Comparison of ENCODE assay signal across 10 cellular contexts in the genomic region with DNA sequence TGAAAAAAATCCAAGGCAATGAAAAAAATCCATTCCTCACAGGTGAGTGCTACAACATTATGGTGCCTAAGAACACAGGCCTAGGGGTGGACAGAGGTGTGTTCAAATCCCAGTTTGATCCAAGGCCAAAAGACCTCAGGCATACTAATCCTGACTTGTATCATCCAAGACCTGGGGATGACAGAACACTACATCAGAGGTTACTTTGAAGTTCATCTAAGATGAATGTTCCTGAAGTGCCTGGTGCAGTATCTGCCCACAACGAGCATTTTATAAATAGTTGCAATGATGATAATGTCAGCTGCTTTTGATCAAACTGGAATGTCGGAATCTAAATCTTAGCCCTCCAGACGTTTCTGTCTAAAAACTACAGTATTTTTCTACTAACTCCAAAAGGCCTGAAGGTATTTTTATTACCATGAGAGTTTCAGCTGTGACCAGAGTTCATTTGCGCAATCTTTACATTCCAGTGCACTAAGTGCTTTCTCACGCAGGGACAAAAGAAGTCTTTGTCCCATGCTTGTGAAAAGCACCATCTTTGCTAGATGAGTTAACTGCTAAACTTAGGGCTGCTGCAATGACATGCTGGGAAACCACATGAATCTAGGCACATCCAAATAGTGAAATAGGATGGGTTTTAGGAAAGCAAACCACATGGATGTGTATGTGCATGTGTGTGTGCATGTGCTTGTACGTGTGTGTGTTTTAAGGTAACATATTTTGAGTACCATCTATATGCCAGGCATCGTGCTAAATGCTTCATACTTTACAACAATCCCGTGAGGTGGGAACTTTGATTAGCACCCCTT. TPM values are rescaled to one million over a fixed set of nuclear protein-coding genes. Genes with fewer than 3 reads are reported as not detected.
DNase-seq lines count a peak whose midpoint lies in the region; ATAC-seq and TF ChIP-seq lines count a peak whose summit lies in the region.
"Had no signal": no experiment of that assay in that cellular context is flagged by ENCODE, and none has a peak within 500 bp of the region (broad histone marks: within the 10 kb centered on the region; RNA-seq: fewer than 3 reads in every experiment).

No MANE protein-coding gene starts in this region.

- TF ChIP-seq CTCF in HCT116 (IDR thresholded peaks at IDR 0.05 in 2 of 3, conservative IDR thresholded peaks at IDR 0.05 in 1 of 3; ENCODE audit: borderline replicate concordance in 1 of 3, insufficient read depth in 1 of 3, low read depth in 2 of 3, low read length in 2 of 3) (no peak), heart right ventricle (IDR thresholded peaks at IDR 0.05) (no peak), gastroesophageal sphincter (IDR thresholded peaks at IDR 0.05) (no peak)

- POLR2A ChIA-PET in HCT116 (lab: Charles Lee): no interaction called here

- H3K36me3 ChIP-seq in HCT116 (ENCODE audit: control insufficient read depth in 1 of 2, insufficient read depth in 2 of 2, low read length in 2 of 2) (peaks cover 23 to 58% of the 10 kb centered on the region in 2 experiments), adipocyte (ENCODE audit: control insufficient read depth, insufficient read depth, low read length, severe bottlenecking) (peaks cover 87% of the 10 kb centered on the region), heart right ventricle (peaks cover 0 to 98% (median 18%) of the 10 kb centered on the region in 9 donors), gastroesophageal sphincter (peaks cover 3 to 71% of the 10 kb centered on the region in 2 donors)

- H3K4me2 ChIP-seq in HCT116 (ENCODE audit: low read length): peak overlapping the region; percentile 54

- no peak overlapping the region for H3K4me3 ChIP-seq in HCT116 (replicated peaks in 1 of 2; ENCODE audit: low read depth in 1 of 2, low read length in 2 of 2)
- H3K4me3 ChIP-seq in adipocyte (ENCODE audit: low read length): peak overlapping the region; percentile 18
- no peak overlapping the region for H3K4me3 ChIP-seq in heart right ventricle
- no peak overlapping the region for H3K4me3 ChIP-seq in skin epidermis
- H3K4me3 ChIP-seq in gastroesophageal sphincter: no peak overlapping the region
- H3K4me3 ChIP-seq: GM12878 had no signal

- peaks cover 99% of the 10 kb centered on the region for H3K79me2 ChIP-seq in HCT116 (ENCODE audit: insufficient read depth, low read length)

- ATAC-seq in HCT116 (peak; percentile 73), heart right ventricle (peak in 6 of 8 donors; percentile 41 to 84 (median 53)), gastroesophageal sphincter (no peak)
- ATAC-seq: GM12878 had no signal

- H3K9me2 ChIP-seq in HCT116 (ENCODE audit: insufficient read depth): no peaks in the 10 kb centered on the region

- no peak overlapping the region for H2AFZ ChIP-seq in HCT116 (ENCODE audit: low read depth, low read length, poor library complexity, severe bottlenecking)

- intact Hi-C loops in HCT116 (cut with micrococcal nuclease) (no loop called here), heart right ventricle (cut with DNase I) (no loop called here)

- RAD21 ChIA-PET in HCT116 (lab: Charles Lee; ENCODE audit: low non-redundant PET in 1 of 2, low total read pairs in 2 of 2, uncharacterized antibody in 2 of 2, unreplicated experiment in 2 of 2): no interaction called here

- no TSS peak for BruUV-seq in HCT116 (replicated peaks; lab: Mats Ljungman, UMichigan)

- H3K4me1 ChIP-seq in HCT116 (ENCODE audit: control insufficient read depth in 1 of 2, insufficient read depth in 2 of 2, low read length in 2 of 2): peaks cover 87 to 99% of the 10 kb centered on the region in 2 experiments
- peaks cover 95% of the 10 kb centered on the region for H3K4me1 ChIP-seq in adipocyte (ENCODE audit: control insufficient read depth, insufficient read depth, low read length)
- H3K4me1 ChIP-seq in heart right ventricle: peaks cover 0 to 87% (median 56%) of the 10 kb centered on the region in 9 donors
- H3K4me1 ChIP-seq in gastroesophageal sphincter: peaks cover 6 to 93% (median 11%) of the 10 kb centered on the region in 3 donors

- 50 to 60% methylated on average over 8 of the region's 8 CpGs for WGBS in heart right ventricle, 2 donors
- WGBS in gastroesophageal sphincter (ENCODE audit: low coverage in 1 of 2), 2 donors: 58 to 62% methylated on average over 5 to 8 of the region's 8 CpGs

- no peaks in the 10 kb centered on the region for H3K27me3 ChIP-seq in HCT116 (ENCODE audit: insufficient read depth, low read length)
- H3K27me3 ChIP-seq in adipocyte (replicated peaks; ENCODE audit: control insufficient read depth, insufficient read depth, low read length): no peaks in the 10 kb centered on the region
- no peaks in the 10 kb centered on the region for H3K27me3 ChIP-seq in heart right ventricle
- no peaks in the 10 kb centered on the region for H3K27me3 ChIP-seq in gastroesophageal sphincter

- H3K9ac ChIP-seq in HCT116 (ENCODE audit: low read length) (peak overlapping the region; percentile 61), adipocyte (ENCODE audit: low read length) (peak overlapping the region; percentile 75)

- H3K9me3 ChIP-seq in HCT116 (ENCODE audit: control insufficient read depth in 1 of 2, insufficient read depth in 1 of 2, low read depth in 1 of 2, low read length in 2 of 2) (no peaks in the 10 kb centered on the region), adipocyte (ENCODE audit: control insufficient read depth, low read length) (no peaks in the 10 kb centered on the region), heart right ventricle (no peaks in the 10 kb centered on the region), gastroesophageal sphincter (no peaks in the 10 kb centered on the region)

- no peak for TF ChIP-seq RAD21 in HCT116 (IDR thresholded peaks at IDR 0.05; ENCODE audit: low read depth)

- DNase-seq in HCT116 (ENCODE audit: low read depth, low spot score) (peak; percentile 81), adipocyte (ENCODE audit: low read depth) (peak; percentile 98), heart right ventricle (no peak), NCI-H1105 treated with DMSO at 0.1 percent for 48 hours (lab: John Stamatoyannopoulos, UW) (no peak), CD1c-positive myeloid dendritic cell (ENCODE audit: extremely low spot score) (no peak)
- no peak for DNase-seq in activated naive CD4-positive, alpha-beta T cell treated with anti-CD3 and anti-CD28 coated beads, Interleukin-2, amount 50 U/mL, for 16 hours
- DNase-seq: NCI-H446 had no signal

- H3K27ac ChIP-seq in HCT116 (ENCODE audit: low read depth, low read length): peak overlapping the region; percentile 93
- H3K27ac ChIP-seq in heart right ventricle: peak overlapping the region in 9 of 10 donors; percentile 4 to 66 (median 38)
- peak overlapping the region in 17 of 21 experiments; percentile 6 to 81 (median 57) for H3K27ac ChIP-seq in skin epidermis
- H3K27ac ChIP-seq in gastroesophageal sphincter: peak overlapping the region in 2 of 4 donors; percentile 15 to 41

- peaks cover 14% of the 10 kb centered on the region; the same call in 1 of the 2 replicates for H4K20me1 ChIP-seq in HCT116 (ENCODE audit: insufficient read depth)

- no peak for TF ChIP-seq EP300 in gastroesophageal sphincter (IDR thresholded peaks at IDR 0.05)

- CTCF ChIA-PET in HCT116 (lab: Charles Lee): no interaction called here

- TF ChIP-seq POLR2A in HCT116 (IDR thresholded peaks at IDR 0.05; ENCODE audit: borderline replicate concordance, extremely low read depth, insufficient read depth, insufficient read length): no peak
- TF ChIP-seq POLR2A in gastroesophageal sphincter (IDR thresholded peaks at IDR 0.05): no peak

TF ChIP-seq in HCT116, 20 proteins besides CTCF, POLR2A, EP300 and RAD21 (continues in another document):
- TF ChIP-seq SIN3A (IDR thresholded peaks at IDR 0.05; ENCODE audit: low read depth): peak; percentile 70
- TF ChIP-seq EZH2phosphoT487 (IDR thresholded peaks at IDR 0.05; ENCODE audit: borderline replicate concordance): no peak
- TF ChIP-seq TCF7L2 (IDR thresholded peaks at IDR 0.05; ENCODE audit: borderline replicate concordance, extremely low read depth, insufficient read depth, insufficient read length): peak; percentile 85
- TF ChIP-seq POLR2AphosphoS5 (IDR thresholded peaks at IDR 0.05; ENCODE audit: low read depth, low read length): peak; percentile 37; the same call in 1 of the 2 replicates
- TF ChIP-seq, protein P1, sequence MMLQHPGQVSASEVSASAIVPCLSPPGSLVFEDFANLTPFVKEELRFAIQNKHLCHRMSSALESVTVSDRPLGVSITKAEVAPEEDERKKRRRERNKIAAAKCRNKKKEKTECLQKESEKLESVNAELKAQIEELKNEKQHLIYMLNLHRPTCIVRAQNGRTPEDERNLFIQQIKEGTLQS (IDR thresholded peaks at IDR 0.05): no peak
- TF ChIP-seq YY1 (IDR thresholded peaks at IDR 0.05; ENCODE audit: extremely low read depth, insufficient replicate concordance, low read depth, low read length): no peak
- peak; percentile 96 for TF ChIP-seq CEBPB (IDR thresholded peaks at IDR 0.05; ENCODE audit: low read depth)
- TF ChIP-seq EGR1 (IDR thresholded peaks at IDR 0.05; ENCODE audit: low read depth): no peak
- TF ChIP-seq JUND (IDR thresholded peaks at IDR 0.05): no peak; the same call in none of the 2 replicates
- TF ChIP-seq ELF1 (IDR thresholded peaks at IDR 0.05; ENCODE audit: borderline replicate concordance, low read depth): no peak
- TF ChIP-seq, protein P2, sequence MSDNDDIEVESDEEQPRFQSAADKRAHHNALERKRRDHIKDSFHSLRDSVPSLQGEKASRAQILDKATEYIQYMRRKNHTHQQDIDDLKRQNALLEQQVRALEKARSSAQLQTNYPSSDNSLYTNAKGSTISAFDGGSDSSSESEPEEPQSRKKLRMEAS (IDR thresholded peaks at IDR 0.05): peak; percentile 56

RNA-seq across cellular contexts. Expression of a gene that starts 18.1 kb away (rescaled TPM):
- total RNA-seq in HCT116 (2021; ENCODE audit: unreplicated experiment) (1,298 TPM), heart right ventricle (100 to 1,000 TPM in 9 of 10 donors, 10 to 100 TPM in 1; 98.7 to 341 (median 123) TPM), gastroesophageal sphincter (100 to 1,000 TPM; 301 to 793 (median 570) TPM)
- polyA plus RNA-seq in HCT116 (2012): 1,797 and 1,965 TPM in 2 replicates
- 100 to 1,000 TPM; 166 to 539 TPM for polyA plus RNA-seq in heart right ventricle

Comparison
In these comparisons a context has a peak if more than half of its experiments do, and no peak if none do; other contexts are left out.
1. DNase-seq: peak in HCT116 (single experiment) and adipocyte (single experiment); none in heart right ventricle (0 of 2), NCI-H1105 treated with DMSO at 0.1 percent for 48 hours (single experiment), CD1c-positive myeloid dendritic cell (single experiment) and activated naive CD4-positive, alpha-beta T cell treated with anti-CD3 and anti-CD28 coated beads, Interleukin-2, amount 50 U/mL, for 16 hours (single experiment).